Comparison of ENCODE assay signal across 8 cellular contexts in genomic region chr11:17275376-17276235, GRCh38. TPM values are rescaled to one million over a fixed set of nuclear protein-coding genes. Genes with fewer than 3 reads are reported as not detected.
A peak's percentile ranks its signal among the peaks of the same experiment; 100 is the strongest.
DNase-seq lines count a peak whose midpoint lies in the region; ATAC-seq and TF ChIP-seq lines count a peak whose summit lies in the region.

No MANE protein-coding gene starts in this region.

- H3K79me2 ChIP-seq in OCI-LY7 (ENCODE audit: insufficient read depth, low read depth, low read length), result peaks cover 9% of the 10 kb centered on the region; the same call in 1 of the 2 replicates

- no peaks in the 10 kb centered on the region for H3K27me3 Mint-ChIP-seq in effector memory CD8-positive, alpha-beta T cell

- TF ChIP-seq EP300 in ovary (IDR thresholded peaks at IDR 0.05), result no peak

- TF ChIP-seq CTCF in OCI-LY7 (conservative IDR thresholded peaks at IDR 0.05; ENCODE audit: low read length), result no peak
- TF ChIP-seq CTCF in ovary (IDR thresholded peaks at IDR 0.05), result no peak

- H3K9me2 ChIP-seq in OCI-LY7 (ENCODE audit: insufficient read depth, low read length), result no peaks in the 10 kb centered on the region

- TF ChIP-seq POLR2A in ovary (IDR thresholded peaks at IDR 0.05), result no peak

- peak overlapping the region; percentile 55 for H3K27ac ChIP-seq in OCI-LY7 (ENCODE audit: low read depth, low read length, poor library complexity, severe bottlenecking)
- peak overlapping the region; percentile 30 to 96 for H3K27ac ChIP-seq in ovary

- H3K4me1 Mint-ChIP-seq in effector memory CD8-positive, alpha-beta T cell (ENCODE audit: low read depth in 2 of 2), result peaks cover 19 to 24% of the 10 kb centered on the region in 2 donors

- H3K27me3 ChIP-seq in ovary, result no peaks in the 10 kb centered on the region

- peak; percentile 26 for DNase-seq in OCI-LY7 (ENCODE audit: low spot score)
- DNase-seq in effector memory CD8-positive, alpha-beta T cell, result no peak
- DNase-seq in ovary, result no peak
- DNase-seq in DMS153 (lab: John Stamatoyannopoulos, UW), result no peak
- DNase-seq in GM03348 (ENCODE audit: low spot score), result no peak
- DNase-seq in HuH-7.5 (ENCODE audit: low spot score), result no peak

- intact Hi-C loops in OCI-LY7 (cut with micrococcal nuclease; ENCODE audit: unreplicated experiment), result loop anchor here (1.0 to 5.0 kb wide), 3 partner anchors 68 to 198 kb away; partner anchors contain the start of genes PIK3C2A and RPS13
- intact Hi-C loops in ovary (cut with DNase I), result loop anchor here in 2 of 4 donors (5.0 to 10.0 kb wide), 2 partner anchors 77 to 201 kb away; partner anchors contain the start of genes NCR3LG1 (in 1 of the 2) and RPS13 (in 1 of the 2)

- peak overlapping the region; percentile 7 to 46 for H3K27ac Mint-ChIP-seq in effector memory CD8-positive, alpha-beta T cell

- H3K9me3 ChIP-seq in OCI-LY7 (ENCODE audit: low read length), result no peaks in the 10 kb centered on the region
- H3K9me3 ChIP-seq in ovary, result no peaks in the 10 kb centered on the region

- TSS peak; percentile 96 for BruUV-seq in OCI-LY7 (replicated peaks; lab: Mats Ljungman, UMichigan)

- H3K4me3 Mint-ChIP-seq in effector memory CD8-positive, alpha-beta T cell, result peak overlapping the region; percentile 63 to 95

- H3K36me3 ChIP-seq in OCI-LY7 (ENCODE audit: insufficient read depth, low read length), result no peaks in the 10 kb centered on the region
- H3K36me3 ChIP-seq in ovary, result no peaks in the 10 kb centered on the region

- peaks cover 17% of the 10 kb centered on the region for H3K4me1 ChIP-seq in OCI-LY7 (ENCODE audit: insufficient read depth, low read length, poor library complexity, severe bottlenecking)
- H3K4me1 ChIP-seq in ovary (ENCODE audit: insufficient read depth), result no peaks in the 10 kb centered on the region

- peak overlapping the region; percentile 93 for H3K4me2 ChIP-seq in OCI-LY7 (ENCODE audit: low read length)

- H3K36me3 Mint-ChIP-seq in effector memory CD8-positive, alpha-beta T cell (ENCODE audit: insufficient read depth), result peaks cover 19% of the 10 kb centered on the region

- H2AFZ ChIP-seq in OCI-LY7 (ENCODE audit: low read length), result peak overlapping the region; percentile 79

- H3K9me3 Mint-ChIP-seq in effector memory CD8-positive, alpha-beta T cell, result no peaks in the 10 kb centered on the region

- POLR2A ChIA-PET in OCI-LY7 (lab: Charles Lee), result interaction anchor here (0.6 to 2.7 kb wide), 15 partner anchors 8 to 538 kb away, joined by 3 to 18 read pairs (median 4); partner anchors contain the start of genes PIK3C2A and RPS13

- H4K20me1 ChIP-seq in OCI-LY7 (ENCODE audit: insufficient read depth, low read length), result no peaks in the 10 kb centered on the region

- WGBS in ovary, 3 donors, result 66 to 69% (median 66%) methylated on average over 10 of the region's 10 CpGs

- H3K4me3 ChIP-seq in GM08714 (ENCODE audit: low read length), result peak overlapping the region; percentile 69; the same call in 1 of the 2 replicates
- H3K4me3 ChIP-seq in OCI-LY7 (ENCODE audit: low read depth, low read length, poor library complexity, severe bottlenecking), result peak overlapping the region; percentile 79
- peak overlapping the region; percentile 81 for H3K4me3 ChIP-seq in ovary

- CTCF ChIA-PET in OCI-LY7 (lab: Charles Lee; ENCODE audit: unreplicated experiment), result no interaction called here

- no peak for ATAC-seq in effector memory CD8-positive, alpha-beta T cell (replicated peaks)
- ATAC-seq in GM19395 (IDR thresholded peaks at IDR 0.05; ENCODE audit: unreplicated experiment), result no peak

RNA-seq across cellular contexts. Expression of gene NUCB2, which starts 0.9 kb away (rescaled TPM):
- 42.4 and 64.3 TPM in 2 replicates for total RNA-seq in OCI-LY7 (2014; rRNA removed; shearing (Covaris generic))
- total RNA-seq in OCI-LY7 (2022) (73.0 and 96.2 TPM in 2 replicates), ovary (100 to 1,000 TPM in 2 of 7 donors, 10 to 100 TPM in 5; 36.7 to 116 (median 86.1) TPM)
- 100 to 1,000 TPM in 1 of 2 donors, 10 to 100 TPM in 1; 57.6 to 108 TPM for polyA plus RNA-seq in ovary
